18 cellular contexts compared by ENCODE assay signal in genomic region chr22:38026130-38027111, GRCh38. TPM values are rescaled to one million over a fixed set of nuclear protein-coding genes. Genes with fewer than 3 reads are reported as not detected.
DNase-seq lines count a peak whose midpoint lies in the region; ATAC-seq and TF ChIP-seq lines count a peak whose summit lies in the region.
"Had no signal": no experiment of that assay in that cellular context is flagged by ENCODE, and none has a peak within 500 bp of the region (broad histone marks: within the 10 kb centered on the region; RNA-seq: fewer than 3 reads in every experiment).

No MANE protein-coding gene starts in this region.

- H3K27ac ChIP-seq in dorsolateral prefrontal cortex: peak overlapping the region; percentile 49 to 100 (median 99)
- H3K27ac ChIP-seq: foreskin keratinocyte, stomach had no signal

- TF ChIP-seq CTCF in dorsolateral prefrontal cortex (IDR thresholded peaks at IDR 0.05 in 54 of 56, conservative IDR thresholded peaks at IDR 0.05 in 2 of 56; ENCODE audit: low read depth in 1 of 56, partially characterized antibody in 56 of 56): no peak

- no peak overlapping the region for H3K27ac Mint-ChIP-seq in activated naive CD4-positive, alpha-beta T cell treated with anti-CD3 and anti-CD28 coated beads, Interleukin-2, amount 10 ng/mL, durations not matched to agents 7 days and 5 days
- H3K27ac Mint-ChIP-seq: activated CD4-positive, alpha-beta T cell treated with anti-CD3 and anti-CD28 coated beads, Interleukin-2, amount 10 ng/mL, durations not matched to agents 24 days and 14 days; activated naive CD8-positive, alpha-beta T cell treated with anti-CD3 and anti-CD28 coated beads, Interleukin-2, amount 10 ng/mL, durations not matched to agents 7 days and 5 days; activated T-cell treated with anti-CD3 and anti-CD28 coated beads, Interleukin-2, amount 50 U/mL, for 24 hours; B cell; mesothelial cell of epicardium had no signal

- H3K4me1 Mint-ChIP-seq in activated naive CD4-positive, alpha-beta T cell treated with anti-CD3 and anti-CD28 coated beads, Interleukin-2, amount 10 ng/mL, durations not matched to agents 7 days and 5 days: no peaks in the 10 kb centered on the region
- H3K4me1 Mint-ChIP-seq: activated CD4-positive, alpha-beta T cell treated with anti-CD3 and anti-CD28 coated beads, Interleukin-2, amount 10 ng/mL, durations not matched to agents 24 days and 14 days; activated naive CD8-positive, alpha-beta T cell treated with anti-CD3 and anti-CD28 coated beads, Interleukin-2, amount 10 ng/mL, durations not matched to agents 7 days and 5 days; B cell had no signal

- CTCF ChIA-PET in activated naive CD4-positive, alpha-beta T cell treated with anti-CD3 and anti-CD28 coated beads, Interleukin-2, amount 10 ng/mL, durations not matched to agents 7 days and 5 days (lab: Charles Lee): no interaction called here

- ATAC-seq in HG03342 (IDR thresholded peaks at IDR 0.05; ENCODE audit: unreplicated experiment): no peak
- ATAC-seq: foreskin keratinocyte had no signal

- H3K4me3 Mint-ChIP-seq in activated naive CD4-positive, alpha-beta T cell treated with anti-CD3 and anti-CD28 coated beads, Interleukin-2, amount 10 ng/mL, durations not matched to agents 7 days and 5 days: no peak overlapping the region
- H3K4me3 Mint-ChIP-seq: activated CD4-positive, alpha-beta T cell treated with anti-CD3 and anti-CD28 coated beads, Interleukin-2, amount 10 ng/mL, durations not matched to agents 24 days and 14 days; activated naive CD8-positive, alpha-beta T cell treated with anti-CD3 and anti-CD28 coated beads, Interleukin-2, amount 10 ng/mL, durations not matched to agents 7 days and 5 days; activated T-cell treated with anti-CD3 and anti-CD28 coated beads, Interleukin-2, amount 50 U/mL, for 24 hours; B cell; mesothelial cell of epicardium had no signal

- peak overlapping the region in 3 of 59 donors; percentile 5 to 33 (median 18) for H3K4me3 ChIP-seq in dorsolateral prefrontal cortex
- H3K4me3 ChIP-seq: stomach had no signal

- no peaks in the 10 kb centered on the region for H3K36me3 Mint-ChIP-seq in activated naive CD4-positive, alpha-beta T cell treated with anti-CD3 and anti-CD28 coated beads, Interleukin-2, amount 10 ng/mL, durations not matched to agents 7 days and 5 days
- H3K36me3 Mint-ChIP-seq: activated naive CD8-positive, alpha-beta T cell treated with anti-CD3 and anti-CD28 coated beads, Interleukin-2, amount 10 ng/mL, durations not matched to agents 7 days and 5 days; immature natural killer cell; mesothelial cell of epicardium had no signal

- H3K27me3 Mint-ChIP-seq in activated naive CD4-positive, alpha-beta T cell treated with anti-CD3 and anti-CD28 coated beads, Interleukin-2, amount 10 ng/mL, durations not matched to agents 7 days and 5 days: peaks cover 6% of the 10 kb centered on the region
- H3K27me3 Mint-ChIP-seq: activated CD4-positive, alpha-beta T cell treated with anti-CD3 and anti-CD28 coated beads, Interleukin-2, amount 10 ng/mL, durations not matched to agents 24 days and 14 days; activated naive CD8-positive, alpha-beta T cell treated with anti-CD3 and anti-CD28 coated beads, Interleukin-2, amount 10 ng/mL, durations not matched to agents 7 days and 5 days; activated T-cell treated with anti-CD3 and anti-CD28 coated beads, Interleukin-2, amount 50 U/mL, for 24 hours had no signal

- DNase-seq in RPMI7951 (ENCODE audit: low read depth) (peak; percentile 25), dorsolateral prefrontal cortex (peak in 8 of 10 donors; percentile 64 to 82 (median 71)), nucleus accumbens (lab: John Stamatoyannopoulos, UW) (peak in 47 of 56 donors; percentile 35 to 86 (median 74)), LoVo (ENCODE audit: low spot score) (no peak)
- DNase-seq in activated naive CD4-positive, alpha-beta T cell treated with anti-CD3 and anti-CD28 coated beads, Interleukin-2, amount 10 ng/mL, durations not matched to agents 7 days and 5 days: no peak
- DNase-seq: activated CD4-positive, alpha-beta T cell treated with anti-CD3 and anti-CD28 coated beads, Interleukin-2, amount 10 ng/mL, durations not matched to agents 24 days and 14 days; activated naive CD8-positive, alpha-beta T cell treated with anti-CD3 and anti-CD28 coated beads, Interleukin-2, amount 10 ng/mL, durations not matched to agents 7 days and 5 days; activated T-cell treated with anti-CD3 and anti-CD28 coated beads, Interleukin-2, amount 50 U/mL, for 24 hours; cerebellar nuclear complex; foreskin keratinocyte; immature natural killer cell; NCI-H345; SIG-M5; stomach had no signal

- no peaks in the 10 kb centered on the region for H3K27me3 ChIP-seq in dorsolateral prefrontal cortex
- H3K27me3 ChIP-seq: stomach had no signal

- intact Hi-C loops in dorsolateral prefrontal cortex (cut with DNase I): no loop called here

- H3K9me3 Mint-ChIP-seq in activated naive CD4-positive, alpha-beta T cell treated with anti-CD3 and anti-CD28 coated beads, Interleukin-2, amount 10 ng/mL, durations not matched to agents 7 days and 5 days: no peaks in the 10 kb centered on the region
- H3K9me3 Mint-ChIP-seq: activated CD4-positive, alpha-beta T cell treated with anti-CD3 and anti-CD28 coated beads, Interleukin-2, amount 10 ng/mL, durations not matched to agents 24 days and 14 days; activated naive CD8-positive, alpha-beta T cell treated with anti-CD3 and anti-CD28 coated beads, Interleukin-2, amount 10 ng/mL, durations not matched to agents 7 days and 5 days; activated T-cell treated with anti-CD3 and anti-CD28 coated beads, Interleukin-2, amount 50 U/mL, for 24 hours; immature natural killer cell; mesothelial cell of epicardium had no signal

RNA-seq across cellular contexts. Expression of gene PICK1, which starts 30.8 kb away (rescaled TPM):
- 6.5 and 12.7 TPM in 2 replicates for total RNA-seq in RPMI7951 (2014; rRNA removed; shearing (Covaris generic))
- 100 to 1,000 TPM in 12 of 120 experiments, 10 to 100 TPM in 108; 45.5 to 186 (median 75.9) TPM for total RNA-seq in dorsolateral prefrontal cortex

RNA-seq across cellular contexts. Expression of gene SOX10, which starts 42.1 kb away (rescaled TPM):
- total RNA-seq in RPMI7951 (2014; rRNA removed; shearing (Covaris generic)): 3.0 and 3.2 TPM in 2 replicates
- total RNA-seq in dorsolateral prefrontal cortex: 100 to 1,000 TPM in 35 of 120 experiments, 10 to 100 TPM in 85; 19.6 to 299 (median 76.3) TPM
- total RNA-seq: activated CD4-positive, alpha-beta T cell treated with anti-CD3 and anti-CD28 coated beads, Interleukin-2, amount 10 ng/mL, durations not matched to agents 24 days and 14 days; activated naive CD8-positive, alpha-beta T cell treated with anti-CD3 and anti-CD28 coated beads, Interleukin-2, amount 10 ng/mL, durations not matched to agents 7 days and 5 days; B cell; foreskin keratinocyte; osteocyte had no signal

RNA-seq across cellular contexts. Expression of gene SLC16A8, which starts 57.6 kb away (rescaled TPM):
- total RNA-seq in RPMI7951 (2014; rRNA removed; shearing (Covaris generic)): not detected in 2 replicates
- 1 to 10 TPM in 92 of 120 experiments, under 1 TPM in 20, not detected in 8; 0.35 to 9.3 (median 1.9) TPM for total RNA-seq in dorsolateral prefrontal cortex
- total RNA-seq: activated CD4-positive, alpha-beta T cell treated with anti-CD3 and anti-CD28 coated beads, Interleukin-2, amount 10 ng/mL, durations not matched to agents 24 days and 14 days; activated naive CD8-positive, alpha-beta T cell treated with anti-CD3 and anti-CD28 coated beads, Interleukin-2, amount 10 ng/mL, durations not matched to agents 7 days and 5 days; B cell; foreskin keratinocyte; osteocyte; stomach had no signal

Comparison
In these comparisons a context has a peak if more than half of its experiments do, and no peak if none do; other contexts are left out.
1. DNase-seq: peak in RPMI7951 (single experiment), dorsolateral prefrontal cortex (8 of 10) and nucleus accumbens (47 of 56); none in LoVo (single experiment) and activated naive CD4-positive, alpha-beta T cell treated with anti-CD3 and anti-CD28 coated beads, Interleukin-2, amount 10 ng/mL, durations not matched to agents 7 days and 5 days (single experiment).